In genomic region chr3:118080886-118081285, GRCh38 we compare ENCODE assay signal across 12 cellular contexts.
"Had no signal": no experiment of that assay in that cellular context is flagged by ENCODE, and none has a peak within 500 bp of the region (broad histone marks: within the 10 kb centered on the region; RNA-seq: fewer than 3 reads in every experiment).

No MANE protein-coding gene starts in this region.

- H3K27ac ChIP-seq: heart left ventricle, right atrium auricular region, tibial nerve, vagina had no signal

- H3K4me1 Mint-ChIP-seq: activated naive CD8-positive, alpha-beta T cell treated with anti-CD3 and anti-CD28 coated beads, Interleukin-2, amount 50 U/mL, for 24 hours; mesothelial cell of epicardium; stimulated activated naive B cell treated with anti-CD40 and anti-IgM and Interleukin-4, amounts not matched to agents 10 μg/mL and 1 μg/mL and 100 μg/mL, for 72 hours had no signal

- H3K4me3 ChIP-seq: heart left ventricle, right atrium auricular region, tibial nerve, vagina had no signal

- H3K36me3 Mint-ChIP-seq: mesothelial cell of epicardium; stimulated activated naive B cell treated with anti-CD40 and anti-IgM and Interleukin-4, amounts not matched to agents 10 μg/mL and 1 μg/mL and 100 μg/mL, for 72 hours had no signal

- H3K36me3 ChIP-seq: heart left ventricle, right atrium auricular region, tibial nerve, vagina had no signal

- H3K27me3 ChIP-seq: heart left ventricle, right atrium auricular region, tibial nerve, vagina had no signal

- H3K27ac Mint-ChIP-seq: activated CD8-positive, alpha-beta T cell treated with anti-CD3 and anti-CD28 coated beads, Interleukin-2, amount 10 ng/mL, durations not matched to agents 7 days and 5 days; activated naive CD8-positive, alpha-beta T cell treated with anti-CD3 and anti-CD28 coated beads, Interleukin-2, amount 50 U/mL, for 24 hours; activated T-helper 1 cell treated with anti-CD3 and anti-CD28 coated beads, Interleukin-12 subunit alpha, Interleukin-12 subunit beta, Interleukin-2, Interleukin-4 antibody, amounts not matched to agents 30 ng/mL and 10 ng/mL and 1 ng/mL, durations not matched to agents 14 hours and 24 hours and 36 hours; mesothelial cell of epicardium; stimulated activated naive B cell treated with anti-CD40 and anti-IgM and Interleukin-4, amounts not matched to agents 10 μg/mL and 1 μg/mL and 100 μg/mL, for 72 hours had no signal

- H3K4me1 ChIP-seq: heart left ventricle, right atrium auricular region, tibial nerve, vagina had no signal

- H3K9me3 Mint-ChIP-seq: mesothelial cell of epicardium; stimulated activated naive B cell treated with anti-CD40 and anti-IgM and Interleukin-4, amounts not matched to agents 10 μg/mL and 1 μg/mL and 100 μg/mL, for 72 hours had no signal

- H3K9me3 ChIP-seq: heart left ventricle, right atrium auricular region, tibial nerve, vagina had no signal

- DNase-seq: activated CD4-positive, alpha-beta T cell treated with anti-CD3 and anti-CD28 coated beads for 48 hours; activated CD8-positive, alpha-beta T cell treated with anti-CD3 and anti-CD28 coated beads, Interleukin-2, amount 10 ng/mL, durations not matched to agents 7 days and 5 days; activated naive CD4-positive, alpha-beta T cell; activated naive CD8-positive, alpha-beta T cell treated with anti-CD3 and anti-CD28 coated beads, Interleukin-2, amount 50 U/mL, for 24 hours; effector CD4-positive, alpha-beta T cell; heart left ventricle; stimulated activated naive B cell treated with anti-CD40 and anti-IgM and Interleukin-4, amounts not matched to agents 10 μg/mL and 1 μg/mL and 100 μg/mL, for 72 hours had no signal

- H3K27me3 Mint-ChIP-seq: activated naive CD8-positive, alpha-beta T cell treated with anti-CD3 and anti-CD28 coated beads, Interleukin-2, amount 50 U/mL, for 24 hours; stimulated activated naive B cell treated with anti-CD40 and anti-IgM and Interleukin-4, amounts not matched to agents 10 μg/mL and 1 μg/mL and 100 μg/mL, for 72 hours had no signal

- ATAC-seq: activated CD8-positive, alpha-beta T cell treated with anti-CD3 and anti-CD28 coated beads, Interleukin-2, amount 10 ng/mL, durations not matched to agents 7 days and 5 days; activated naive CD8-positive, alpha-beta T cell treated with anti-CD3 and anti-CD28 coated beads, Interleukin-2, amount 50 U/mL, for 24 hours; heart left ventricle; stimulated activated naive B cell treated with anti-CD40 and anti-IgM and Interleukin-4, amounts not matched to agents 10 μg/mL and 1 μg/mL and 100 μg/mL, for 72 hours had no signal

- H3K4me3 Mint-ChIP-seq: activated CD8-positive, alpha-beta T cell treated with anti-CD3 and anti-CD28 coated beads, Interleukin-2, amount 10 ng/mL, durations not matched to agents 7 days and 5 days; activated naive CD8-positive, alpha-beta T cell treated with anti-CD3 and anti-CD28 coated beads, Interleukin-2, amount 50 U/mL, for 24 hours; activated T-helper 1 cell treated with anti-CD3 and anti-CD28 coated beads, Interleukin-12 subunit alpha, Interleukin-12 subunit beta, Interleukin-2, Interleukin-4 antibody, amounts not matched to agents 30 ng/mL and 10 ng/mL and 1 ng/mL, durations not matched to agents 14 hours and 24 hours and 36 hours; mesothelial cell of epicardium; stimulated activated naive B cell treated with anti-CD40 and anti-IgM and Interleukin-4, amounts not matched to agents 10 μg/mL and 1 μg/mL and 100 μg/mL, for 72 hours had no signal
